17 cellular contexts compared by ENCODE assay signal in genomic region chr4:152848508-152848907, GRCh38.
A peak's percentile ranks its signal among the peaks of the same experiment; 100 is the strongest.
DNase-seq lines count a peak whose midpoint lies in the region; TF ChIP-seq lines count a peak whose summit lies in the region.
"Had no signal": no experiment of that assay in that cellular context is flagged by ENCODE, and none has a peak within 500 bp of the region (broad histone marks: within the 10 kb centered on the region; RNA-seq: fewer than 3 reads in every experiment).

No MANE protein-coding gene starts in this region.

- CTCF ChIA-PET in MCF 10A (lab: Yijun Ruan, JAX), result interaction anchor here (0.6 to 4.1 kb wide), 13 partner anchors 10 to 584 kb away, joined by 3 to 70 read pairs (median 3); partner anchors contain the start of gene FHDC1

- peaks cover 0 to 11% of the 10 kb centered on the region in 2 donors for H3K9me3 ChIP-seq in breast epithelium
- no peaks in the 10 kb centered on the region for H3K9me3 ChIP-seq in neutrophil
- H3K9me3 ChIP-seq: HAP-1 had no signal

- H3K36me3 Mint-ChIP-seq in MCF 10A (ENCODE audit: insufficient read depth, unreplicated experiment), result peaks cover 9% of the 10 kb centered on the region
- H3K36me3 Mint-ChIP-seq in activated T-helper 1 cell treated with anti-CD3 and anti-CD28 coated beads, Interleukin-12 subunit alpha, Interleukin-12 subunit beta, Interleukin-2, Interleukin-4 antibody, amounts not matched to agents 30 ng/mL and 10 ng/mL and 1 ng/mL, durations not matched to agents 14 hours and 24 hours and 36 hours (ENCODE audit: low read depth), result peaks cover 17% of the 10 kb centered on the region

- no peak overlapping the region for H3K27ac ChIP-seq in breast epithelium
- peak overlapping the region; percentile 44 for H3K27ac ChIP-seq in neutrophil
- H3K27ac ChIP-seq: 22Rv1, GM23248 had no signal

- TF ChIP-seq POLR2A in breast epithelium (IDR thresholded peaks at IDR 0.05), result no peak

- H3K36me3 ChIP-seq in breast epithelium, result no peaks in the 10 kb centered on the region
- H3K36me3 ChIP-seq in neutrophil, result no peaks in the 10 kb centered on the region
- H3K36me3 ChIP-seq: HAP-1 had no signal

- H3K4me3 Mint-ChIP-seq in MCF 10A (ENCODE audit: unreplicated experiment), result no peak overlapping the region
- no peak overlapping the region for H3K4me3 Mint-ChIP-seq in activated T-helper 1 cell treated with anti-CD3 and anti-CD28 coated beads, Interleukin-12 subunit alpha, Interleukin-12 subunit beta, Interleukin-2, Interleukin-4 antibody, amounts not matched to agents 30 ng/mL and 10 ng/mL and 1 ng/mL, durations not matched to agents 14 hours and 24 hours and 36 hours
- H3K4me3 Mint-ChIP-seq: CD14-positive monocyte; CD8-positive, alpha-beta T cell had no signal

- BruUV-seq in MCF 10A (replicated peaks; lab: Mats Ljungman, UMichigan), result no TSS peak

- TF ChIP-seq CTCF in MCF 10A (IDR thresholded peaks at IDR 0.05; ENCODE audit: unreplicated experiment), result no peak
- no peak for TF ChIP-seq CTCF in breast epithelium (IDR thresholded peaks at IDR 0.05)
- no peak for TF ChIP-seq CTCF in fibroblast of mammary gland (conservative IDR thresholded peaks at IDR 0.05; ENCODE audit: control insufficient read depth, insufficient read depth, low read depth, low read length)
- TF ChIP-seq CTCF in neutrophil (IDR thresholded peaks at IDR 0.05), result no peak

- H3K4me3 ChIP-seq in breast epithelium, result no peak overlapping the region
- no peak overlapping the region for H3K4me3 ChIP-seq in fibroblast of mammary gland (ENCODE audit: control insufficient read depth, low read depth, low read length)
- no peak overlapping the region for H3K4me3 ChIP-seq in neutrophil (ENCODE audit: low read depth in 1 of 2, low read length in 1 of 2)
- H3K4me3 ChIP-seq: GM23248, HAP-1 had no signal

- POLR2A ChIA-PET in MCF 10A (lab: Yijun Ruan, JAX), result interaction anchor here (0.8 to 2.3 kb wide), 9 partner anchors 22 to 617 kb away, joined by 3 to 12 read pairs (median 4); partner anchors contain the start of genes FHDC1 and TMEM131L

- H3K9me3 Mint-ChIP-seq in MCF 10A (ENCODE audit: unreplicated experiment), result peaks cover 7% of the 10 kb centered on the region
- peaks cover 10% of the 10 kb centered on the region for H3K9me3 Mint-ChIP-seq in activated T-helper 1 cell treated with anti-CD3 and anti-CD28 coated beads, Interleukin-12 subunit alpha, Interleukin-12 subunit beta, Interleukin-2, Interleukin-4 antibody, amounts not matched to agents 30 ng/mL and 10 ng/mL and 1 ng/mL, durations not matched to agents 14 hours and 24 hours and 36 hours

- no peaks in the 10 kb centered on the region for H3K27me3 ChIP-seq in breast epithelium
- no peaks in the 10 kb centered on the region for H3K27me3 ChIP-seq in neutrophil

- H3K4me1 ChIP-seq in breast epithelium, result no peaks in the 10 kb centered on the region
- peaks cover 29 to 48% of the 10 kb centered on the region in 2 experiments for H3K4me1 ChIP-seq in neutrophil (ENCODE audit: control insufficient read depth in 1 of 2, insufficient read depth in 1 of 2, low read depth in 1 of 2, low read length in 1 of 2)

- peak overlapping the region; percentile 19 for H3K27ac Mint-ChIP-seq in MCF 10A (ENCODE audit: low read depth, unreplicated experiment)
- H3K27ac Mint-ChIP-seq in activated T-helper 1 cell treated with anti-CD3 and anti-CD28 coated beads, Interleukin-12 subunit alpha, Interleukin-12 subunit beta, Interleukin-2, Interleukin-4 antibody, amounts not matched to agents 30 ng/mL and 10 ng/mL and 1 ng/mL, durations not matched to agents 14 hours and 24 hours and 36 hours, result no peak overlapping the region
- H3K27ac Mint-ChIP-seq: CD8-positive, alpha-beta T cell had no signal

- peaks cover 22% of the 10 kb centered on the region for H3K4me1 Mint-ChIP-seq in MCF 10A (ENCODE audit: insufficient read depth, unreplicated experiment)
- peaks cover 23% of the 10 kb centered on the region for H3K4me1 Mint-ChIP-seq in activated T-helper 1 cell treated with anti-CD3 and anti-CD28 coated beads, Interleukin-12 subunit alpha, Interleukin-12 subunit beta, Interleukin-2, Interleukin-4 antibody, amounts not matched to agents 30 ng/mL and 10 ng/mL and 1 ng/mL, durations not matched to agents 14 hours and 24 hours and 36 hours (ENCODE audit: low read depth)

- no peaks in the 10 kb centered on the region for H3K27me3 Mint-ChIP-seq in MCF 10A (ENCODE audit: insufficient read depth, unreplicated experiment)
- H3K27me3 Mint-ChIP-seq in activated T-helper 1 cell treated with anti-CD3 and anti-CD28 coated beads, Interleukin-12 subunit alpha, Interleukin-12 subunit beta, Interleukin-2, Interleukin-4 antibody, amounts not matched to agents 30 ng/mL and 10 ng/mL and 1 ng/mL, durations not matched to agents 14 hours and 24 hours and 36 hours (ENCODE audit: insufficient read depth), result no peaks in the 10 kb centered on the region

- intact Hi-C loops in MCF 10A (cut with micrococcal nuclease) (loop anchor here (10.0 kb wide), 1 partner anchor 466 kb away; no protein-coding TSS in a partner anchor), breast epithelium (cut with DNase I; ENCODE audit: low total_unique reads) (no loop called here)
- intact Hi-C loops in activated T-helper 1 cell treated with anti-CD3 and anti-CD28 coated beads, Interleukin-12 subunit alpha, Interleukin-12 subunit beta, Interleukin-2, Interleukin-4 antibody, amounts not matched to agents 30 ng/mL and 10 ng/mL and 1 ng/mL, durations not matched to agents 14 hours and 24 hours and 36 hours (cut with micrococcal nuclease), result loop anchor here (10.0 kb wide), 1 partner anchor 796 kb away; no protein-coding TSS in a partner anchor

- DNase-seq in MCF 10A (ENCODE audit: unreplicated experiment), result no peak
- DNase-seq in breast epithelium (ENCODE audit: low spot score in 2 of 2), result no peak
- peak; percentile 47 for DNase-seq in amniotic epithelial cell (ENCODE audit: low read depth)
- DNase-seq in fibroblast of mammary gland (ENCODE audit: low read depth), result peak; percentile 8
- no peak for DNase-seq in activated T-helper 1 cell treated with anti-CD3 and anti-CD28 coated beads, Interleukin-12 subunit alpha, Interleukin-12 subunit beta, Interleukin-2, Interleukin-4 antibody, amounts not matched to agents 30 ng/mL and 10 ng/mL and 1 ng/mL, durations not matched to agents 14 hours and 24 hours and 36 hours (ENCODE audit: low spot score)
- DNase-seq in stimulated activated naive CD4-positive, alpha-beta T cell treated with Interleukin-2 at 50 U/mL for 16 hours (lab: John Stamatoyannopoulos, UW), result no peak
- no peak for DNase-seq in effector CD4-positive, alpha-beta T cell
- DNase-seq: CD8-positive, alpha-beta T cell; COR-L47; DND-41; GDM1; GM23248; IMR-90 had no signal

Comparison
In these comparisons a context has a peak if more than half of its experiments do, and no peak if none do; other contexts are left out.
1. DNase-seq: peak in amniotic epithelial cell (single experiment) and fibroblast of mammary gland (single experiment); none in MCF 10A (single experiment), breast epithelium (0 of 2), activated T-helper 1 cell treated with anti-CD3 and anti-CD28 coated beads, Interleukin-12 subunit alpha, Interleukin-12 subunit beta, Interleukin-2, Interleukin-4 antibody, amounts not matched to agents 30 ng/mL and 10 ng/mL and 1 ng/mL, durations not matched to agents 14 hours and 24 hours and 36 hours (single experiment), stimulated activated naive CD4-positive, alpha-beta T cell treated with Interleukin-2 at 50 U/mL for 16 hours (single experiment) and effector CD4-positive, alpha-beta T cell (single experiment).